ENCODE assay signal across 1 cellular context in the genomic region with DNA sequence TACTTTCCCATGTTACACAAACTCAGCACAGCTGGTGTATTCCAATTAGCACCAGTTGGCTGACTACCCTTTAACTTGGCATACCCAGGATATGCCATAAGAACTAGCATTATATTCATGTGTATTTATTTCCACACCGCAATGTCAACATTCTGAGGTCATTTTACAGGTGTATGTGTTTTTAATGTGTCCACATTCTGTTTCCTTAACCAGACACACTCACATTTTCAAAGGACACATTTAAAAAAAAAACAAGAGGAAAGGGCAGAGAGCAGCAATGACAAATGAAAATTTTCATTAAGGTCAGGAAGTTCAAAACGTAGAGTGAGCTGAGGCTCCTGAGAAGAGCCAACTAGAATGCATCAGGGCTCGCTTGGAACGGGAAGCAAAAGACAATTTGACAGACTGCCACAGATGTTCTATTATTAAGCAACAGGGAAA.
TF ChIP-seq lines count a peak whose summit lies in the region.

No MANE protein-coding gene starts in this region.

TF ChIP-seq in HepG2, 621 proteins besides CTCF, POLR2A, EP300 and RAD21 (continued from another document):
- peak; percentile 28; the same call in 1 of the 2 replicates for TF ChIP-seq TARDBP (CRISPR knock-in tag; IDR thresholded peaks at IDR 0.05)
